1 cellular context compared by ENCODE assay signal in genomic region chr1:62180649-62181048, GRCh38.
TF ChIP-seq lines count a peak whose summit lies in the region.

No MANE protein-coding gene starts in this region.

TF ChIP-seq in WTC11, 78 proteins besides CTCF, POLR2A, EP300 and RAD21 (continued from another document):
- TF ChIP-seq ARID4B (CRISPR knock-in tag; IDR thresholded peaks at IDR 0.05; ENCODE audit: borderline replicate concordance) (no peak), ETV6 (CRISPR knock-in tag; IDR thresholded peaks at IDR 0.05) (no peak), E2F5 (CRISPR knock-in tag; IDR thresholded peaks at IDR 0.05) (no peak), ZNF512 (CRISPR knock-in tag; IDR thresholded peaks at IDR 0.05; ENCODE audit: borderline replicate concordance) (no peak)
